ENCODE assay signal across 8 cellular contexts in genomic region chr11:86743223-86744118, GRCh38. TPM values are rescaled to one million over a fixed set of nuclear protein-coding genes. Genes with fewer than 3 reads are reported as not detected.
DNase-seq lines count a peak whose midpoint lies in the region; ATAC-seq and TF ChIP-seq lines count a peak whose summit lies in the region.

No MANE protein-coding gene starts in this region.

- H3K4me3 ChIP-seq in ACC112 (ENCODE audit: low read depth, low read length) (peak overlapping the region; percentile 22), HEK293 (ENCODE audit: low read depth, low read length) (no peak overlapping the region), epithelial cell of proximal tubule (ENCODE audit: low read depth, low read length) (no peak overlapping the region)

- peaks cover 88% of the 10 kb centered on the region for H3K4me1 ChIP-seq in ACC112 (ENCODE audit: control insufficient read depth, insufficient read depth, low read length, unreplicated experiment)
- 0 out of 2 replicates have a peak, but pooled peaks cover 3% of the 10 kb centered on the region for H3K4me1 ChIP-seq in HEK293 (ENCODE audit: control insufficient read depth, insufficient read depth, low read length)

- no peaks in the 10 kb centered on the region for H3K9me3 ChIP-seq in HEK293 (ENCODE audit: control insufficient read depth, insufficient read depth, low read depth, low read length)

- H2AFZ ChIP-seq in ACC112 (ENCODE audit: low read length, unreplicated experiment) = no peak overlapping the region

- POLR2A ChIA-PET in HEK293 (lab: Yijun Ruan, JAX) = no interaction called here

- H3K27me3 ChIP-seq in ACC112 (ENCODE audit: insufficient read depth, low read length) = no peaks in the 10 kb centered on the region

- TF ChIP-seq CTCF in HEK293 (tag by site-specific recombination; IDR thresholded peaks at IDR 0.05) (no peak), epithelial cell of proximal tubule (conservative IDR thresholded peaks at IDR 0.05; ENCODE audit: low read depth, low read length) (no peak)

- DNase-seq in SW480 (ENCODE audit: low spot score) (peak; percentile 96), epithelial cell of proximal tubule (ENCODE audit: low read depth) (peak; percentile 98), pulmonary artery endothelial cell (ENCODE audit: low read depth, low spot score) (peak; percentile 69)

- CTCF ChIA-PET in HEK293 (lab: Yijun Ruan, JAX) = interaction anchor here (0.7 to 1.3 kb wide), 3 partner anchors 42 to 134 kb away, joined by 3 to 4 read pairs (median 3); no protein-coding TSS in a partner anchor

- H3K27ac ChIP-seq in ACC112 (ENCODE audit: low read depth, low read length) = peak overlapping the region; percentile 99
- peak overlapping the region; percentile 27; the same call in 1 of the 2 replicates for H3K27ac ChIP-seq in HEK293 (ENCODE audit: extremely low read depth, low read depth, low read length)

- ATAC-seq in HG02678 (IDR thresholded peaks at IDR 0.05; ENCODE audit: unreplicated experiment) = no peak
- no peak for ATAC-seq in HG03097 (IDR thresholded peaks at IDR 0.05; ENCODE audit: low FRiP score, unreplicated experiment)
- ATAC-seq in GM19328 (IDR thresholded peaks at IDR 0.05; ENCODE audit: unreplicated experiment) = no peak

- H3K79me2 ChIP-seq in ACC112 (ENCODE audit: control insufficient read depth, insufficient read depth, low read length, unreplicated experiment) = no peaks in the 10 kb centered on the region

- no peaks in the 10 kb centered on the region for H3K36me3 ChIP-seq in ACC112 (ENCODE audit: insufficient read depth, low read length)
- H3K36me3 ChIP-seq in HEK293 (ENCODE audit: control insufficient read depth in 2 of 2, insufficient read depth in 1 of 2, low read length in 2 of 2) = no peaks in the 10 kb centered on the region

TF ChIP-seq in HEK293, 187 proteins besides CTCF, POLR2A, EP300 and RAD21 (continues in another document):
- TF ChIP-seq ZBTB6 (tag by site-specific recombination; IDR thresholded peaks at IDR 0.05) (no peak), ZNF639 (tag by site-specific recombination; IDR thresholded peaks at IDR 0.05) (0 out of 2 replicates have a peak, but pooled peaks have one; percentile 20), ZSCAN16 (tag by site-specific recombination; IDR thresholded peaks at IDR 0.05) (no peak), ZNF2 (tag by site-specific recombination; IDR thresholded peaks at IDR 0.05) (no peak), ZEB2 (tag by site-specific recombination; IDR thresholded peaks at IDR 0.05) (peak; percentile 70), GLIS1 (tag by site-specific recombination; IDR thresholded peaks at IDR 0.05) (peak; percentile 81), ZNF707 (tag by site-specific recombination; IDR thresholded peaks at IDR 0.05) (0 out of 2 replicates have a peak, but pooled peaks have one; percentile 32), SP7 (tag by site-specific recombination; IDR thresholded peaks at IDR 0.05) (peak; percentile 78; the same call in 1 of the 2 replicates), ZNF155 (tag by site-specific recombination; IDR thresholded peaks at IDR 0.05) (no peak), FEZF1 (tag by site-specific recombination; IDR thresholded peaks at IDR 0.05) (peak; percentile 47), ZNF24 (tag by site-specific recombination; IDR thresholded peaks at IDR 0.05) (peak; percentile 56; the same call in 1 of the 2 replicates), KLF8 (tag by site-specific recombination; IDR thresholded peaks at IDR 0.05) (0 out of 2 replicates have a peak, but pooled peaks have one; percentile 14), ZFP69B (tag by site-specific recombination; IDR thresholded peaks at IDR 0.05) (no peak), ZNF366 (tag by site-specific recombination; conservative IDR thresholded peaks at IDR 0.05) (peak; percentile 60; the same call in 1 of the 2 replicates), SCRT2 (tag by site-specific recombination; IDR thresholded peaks at IDR 0.05) (peak; percentile 87), ZNF280C (tag by site-specific recombination; IDR thresholded peaks at IDR 0.05) (no peak), ZNF629 (tag by site-specific recombination; IDR thresholded peaks at IDR 0.05) (peak; percentile 84), INSM2 (tag by site-specific recombination; IDR thresholded peaks at IDR 0.05) (0 out of 2 replicates have a peak, but pooled peaks have one; percentile 12), TRIM28 (IDR thresholded peaks at IDR 0.05; ENCODE audit: borderline replicate concordance, low read length) (peak; percentile 34; the same call in 1 of the 2 replicates), KLF10 (tag by site-specific recombination; IDR thresholded peaks at IDR 0.05) (peak; percentile 48; the same call in 1 of the 2 replicates), ZNF660 (tag by site-specific recombination; IDR thresholded peaks at IDR 0.05) (peak; percentile 72; the same call in 1 of the 2 replicates), ZNF169 (tag by site-specific recombination; IDR thresholded peaks at IDR 0.05) (no peak), ZBTB17 (tag by site-specific recombination; IDR thresholded peaks at IDR 0.05) (peak; percentile 75), EGR2 (tag by site-specific recombination; IDR thresholded peaks at IDR 0.05; ENCODE audit: low read depth) (0 out of 2 replicates have a peak, but pooled peaks have one; percentile 17), PATZ1 (tag by site-specific recombination; IDR thresholded peaks at IDR 0.05) (peak; percentile 20; the same call in 1 of the 2 replicates)

RNA-seq across cellular contexts. Expression of gene PRSS23, which starts 56.9 kb away (rescaled TPM):
- total RNA-seq in epithelial cell of proximal tubule (64.2 and 77.2 TPM in 2 replicates), pulmonary artery endothelial cell (426 and 600 TPM in 2 replicates)
